ENCODE assay signal across 8 cellular contexts in genomic region chr1:20216574-20216973, GRCh38. TPM values are rescaled to one million over a fixed set of nuclear protein-coding genes. Genes with fewer than 3 reads are reported as not detected.
DNase-seq lines count a peak whose midpoint lies in the region; ATAC-seq and TF ChIP-seq lines count a peak whose summit lies in the region.

No MANE protein-coding gene starts in this region.

- WGBS in testis, 2 donors, result 87 to 89% methylated on average over 1 of the region's 1 CpG

- no peaks in the 10 kb centered on the region for H3K36me3 Mint-ChIP-seq in activated CD8-positive, alpha-beta memory T cell treated with anti-CD3 and anti-CD28 coated beads, Interleukin-2, amount 10 ng/mL, durations not matched to agents 7 days and 5 days
- no peaks in the 10 kb centered on the region for H3K36me3 Mint-ChIP-seq in memory B cell

- no peak overlapping the region for H3K4me3 Mint-ChIP-seq in activated CD8-positive, alpha-beta memory T cell treated with anti-CD3 and anti-CD28 coated beads, Interleukin-2, amount 10 ng/mL, durations not matched to agents 7 days and 5 days
- no peak overlapping the region for H3K4me3 Mint-ChIP-seq in memory B cell

- H3K9ac ChIP-seq in Loucy (ENCODE audit: low read depth, low read length, poor library complexity, severe bottlenecking), result no peak overlapping the region

- ATAC-seq in activated CD8-positive, alpha-beta memory T cell treated with anti-CD3 and anti-CD28 coated beads, Interleukin-2, amount 10 ng/mL, durations not matched to agents 7 days and 5 days, result peak; percentile 73
- peak; percentile 72 for ATAC-seq in memory B cell (ENCODE audit: low read depth)
- no peak for ATAC-seq in HG02973 (IDR thresholded peaks at IDR 0.05; ENCODE audit: unreplicated experiment)
- ATAC-seq in HG03139 (IDR thresholded peaks at IDR 0.05; ENCODE audit: unreplicated experiment), result no peak

- no peaks in the 10 kb centered on the region for H3K9me3 Mint-ChIP-seq in activated CD8-positive, alpha-beta memory T cell treated with anti-CD3 and anti-CD28 coated beads, Interleukin-2, amount 10 ng/mL, durations not matched to agents 7 days and 5 days (ENCODE audit: low read depth)
- H3K9me3 Mint-ChIP-seq in memory B cell, result no peaks in the 10 kb centered on the region

- H2AFZ ChIP-seq in Loucy (ENCODE audit: low read length), result no peak overlapping the region

- TF ChIP-seq POLR2A in testis (IDR thresholded peaks at IDR 0.05), result no peak

- H3K79me2 ChIP-seq in Loucy (ENCODE audit: insufficient read depth, low read length), result no peaks in the 10 kb centered on the region

- H3K27me3 ChIP-seq in Loucy (ENCODE audit: insufficient read depth, low read length, poor library complexity, severe bottlenecking), result no peaks in the 10 kb centered on the region
- peaks cover 56% of the 10 kb centered on the region for H3K27me3 ChIP-seq in WERI-Rb-1 (ENCODE audit: insufficient read depth, low read depth, severe bottlenecking)
- H3K27me3 ChIP-seq in testis, result no peaks in the 10 kb centered on the region

- peaks cover 4% of the 10 kb centered on the region for H3K4me1 Mint-ChIP-seq in activated CD8-positive, alpha-beta memory T cell treated with anti-CD3 and anti-CD28 coated beads, Interleukin-2, amount 10 ng/mL, durations not matched to agents 7 days and 5 days
- no peaks in the 10 kb centered on the region for H3K4me1 Mint-ChIP-seq in memory B cell

- TF ChIP-seq CTCF in Loucy (conservative IDR thresholded peaks at IDR 0.05; ENCODE audit: low read length) (peak; percentile 68), WERI-Rb-1 (IDR thresholded peaks at IDR 0.05; ENCODE audit: low read depth, low read length) (peak; percentile 57), testis (IDR thresholded peaks at IDR 0.05) (peak in 1 of 3 experiments; percentile 12)

- H3K4me1 ChIP-seq in Loucy (ENCODE audit: insufficient read depth, low read length, poor library complexity, severe bottlenecking), result peaks cover 4% of the 10 kb centered on the region
- peaks cover 20% of the 10 kb centered on the region for H3K4me1 ChIP-seq in testis

- H3K9me3 ChIP-seq in Loucy (ENCODE audit: insufficient read depth, low read depth, low read length) (no peaks in the 10 kb centered on the region), WERI-Rb-1 (ENCODE audit: severe bottlenecking) (peaks cover 3% of the 10 kb centered on the region), testis (no peaks in the 10 kb centered on the region)

- no peak for DNase-seq in activated CD8-positive, alpha-beta memory T cell treated with anti-CD3 and anti-CD28 coated beads, Interleukin-2, amount 10 ng/mL, durations not matched to agents 7 days and 5 days
- DNase-seq in activated CD8-positive, alpha-beta memory T cell treated with anti-CD3 and anti-CD28 coated beads, Interleukin-2, amount 50 U/mL, for 48 hours, result no peak
- DNase-seq in WERI-Rb-1, result peak; percentile 34
- no peak for DNase-seq in memory B cell (ENCODE audit: low spot score in 2 of 2)
- no peak for DNase-seq in testis

- H3K27me3 Mint-ChIP-seq in activated CD8-positive, alpha-beta memory T cell treated with anti-CD3 and anti-CD28 coated beads, Interleukin-2, amount 10 ng/mL, durations not matched to agents 7 days and 5 days, result peaks cover 51% of the 10 kb centered on the region
- H3K27me3 Mint-ChIP-seq in memory B cell, result peaks cover 5% of the 10 kb centered on the region

- H3K36me3 ChIP-seq in Loucy (ENCODE audit: insufficient read depth, low read length) (no peaks in the 10 kb centered on the region), WERI-Rb-1 (no peaks in the 10 kb centered on the region), testis (ENCODE audit: low read depth, missing control alignments) (no peaks in the 10 kb centered on the region)

- no peaks in the 10 kb centered on the region for H4K20me1 ChIP-seq in Loucy (ENCODE audit: insufficient read depth, low read length, poor library complexity, severe bottlenecking)

- intact Hi-C loops in testis (cut with DNase I; ENCODE audit: low total_unique reads), result no loop called here

- H3K4me2 ChIP-seq in Loucy (ENCODE audit: low read depth, low read length, poor library complexity, severe bottlenecking), result no peak overlapping the region

- H3K27ac ChIP-seq in WERI-Rb-1 (no peak overlapping the region), testis (no peak overlapping the region)

- CTCF ChIA-PET in activated CD8-positive, alpha-beta memory T cell treated with anti-CD3 and anti-CD28 coated beads, Interleukin-2, amount 10 ng/mL, durations not matched to agents 7 days and 5 days (lab: Charles Lee), result interaction anchor here (1.0 to 4.1 kb wide), 6 partner anchors 11 to 283 kb away, joined by 3 to 36 read pairs (median 4); no protein-coding TSS in a partner anchor

- no peak overlapping the region for H3K27ac Mint-ChIP-seq in activated CD8-positive, alpha-beta memory T cell treated with anti-CD3 and anti-CD28 coated beads, Interleukin-2, amount 10 ng/mL, durations not matched to agents 7 days and 5 days
- no peak overlapping the region for H3K27ac Mint-ChIP-seq in memory B cell

- no peaks in the 10 kb centered on the region for H3K9me2 ChIP-seq in Loucy (replicated peaks; ENCODE audit: low read depth, low read length)

- no peak overlapping the region for H3K4me3 ChIP-seq in Loucy (ENCODE audit: low read length, poor library complexity, severe bottlenecking)
- H3K4me3 ChIP-seq in WERI-Rb-1 (ENCODE audit: low read depth, low read length), result no peak overlapping the region
- H3K4me3 ChIP-seq in testis, result no peak overlapping the region

- H3F3A ChIP-seq in Loucy (ENCODE audit: low read depth), result no peaks in the 10 kb centered on the region

RNA-seq across cellular contexts. Expression of gene PLA2G2C, which starts 30.3 kb away (rescaled TPM):
- not detected for total RNA-seq in activated CD8-positive, alpha-beta memory T cell treated with anti-CD3 and anti-CD28 coated beads, Interleukin-2, amount 10 ng/mL, durations not matched to agents 7 days and 5 days
- total RNA-seq in testis, result under 1 TPM; 0.31 to 0.47 TPM
- 1.1 TPM for polyA plus RNA-seq in testis (ENCODE audit: insufficient read depth, low read depth, low replicate concordance)

RNA-seq across cellular contexts. Expression of gene UBXN10, which starts 30.7 kb away (rescaled TPM):
- 1 to 10 TPM in 1 of 2 experiments, under 1 TPM in 1; 0.23 to 1.1 TPM for total RNA-seq in activated CD8-positive, alpha-beta memory T cell treated with anti-CD3 and anti-CD28 coated beads, Interleukin-2, amount 10 ng/mL, durations not matched to agents 7 days and 5 days
- total RNA-seq in testis, result 10 to 100 TPM; 18.2 to 23.7 TPM
- polyA plus RNA-seq in testis (ENCODE audit: insufficient read depth, low read depth, low replicate concordance), result 43.7 TPM

Comparison
In these comparisons a context has a peak if more than half of its experiments do, and no peak if none do; other contexts are left out.
1. ATAC-seq: peak in activated CD8-positive, alpha-beta memory T cell treated with anti-CD3 and anti-CD28 coated beads, Interleukin-2, amount 10 ng/mL, durations not matched to agents 7 days and 5 days (single experiment) and memory B cell (single experiment); none in HG02973 (single experiment) and HG03139 (single experiment).
2. RNA of gene UBXN10, which starts 30.7 kb away (total RNA-seq): 18.2 to 23.7 TPM in testis; 0.23 to 1.1 TPM in activated CD8-positive, alpha-beta memory T cell treated with anti-CD3 and anti-CD28 coated beads, Interleukin-2, amount 10 ng/mL, durations not matched to agents 7 days and 5 days; every median in the first group is over 4 times any median in the second.